Comparison of ENCODE assay signal across 8 cellular contexts in the genomic region with DNA sequence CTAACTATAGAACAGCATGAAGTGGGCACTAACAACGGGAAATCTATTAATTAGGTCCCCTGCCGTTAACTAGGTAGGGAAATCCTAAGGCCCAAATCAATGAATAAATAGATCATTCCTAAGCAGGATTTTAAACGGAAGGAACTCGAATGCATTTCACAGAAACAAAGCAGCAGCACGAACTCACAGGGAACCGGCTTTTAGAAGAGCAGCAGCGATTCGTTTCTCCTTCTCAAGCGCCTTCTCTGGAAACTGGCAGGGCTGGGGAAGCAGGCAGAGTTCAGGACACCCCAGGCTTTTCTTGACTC. TPM values are rescaled to one million over a fixed set of nuclear protein-coding genes. Genes with fewer than 3 reads are reported as not detected.
DNase-seq lines count a peak whose midpoint lies in the region; ATAC-seq, FAIRE-seq and TF ChIP-seq lines count a peak whose summit lies in the region.

No MANE protein-coding gene starts in this region.

- H3K36me3 ChIP-seq in NT2/D1 (ENCODE audit: insufficient read depth, insufficient read length, low read length) (no peaks in the 10 kb centered on the region), colonic mucosa (no peaks in the 10 kb centered on the region), aorta (ENCODE audit: control insufficient read depth in 1 of 2, insufficient read depth in 2 of 2, low read length in 1 of 2) (no peaks in the 10 kb centered on the region)

- H3K27me3 ChIP-seq in NT2/D1 (ENCODE audit: insufficient read depth, insufficient read length) (peaks cover 7% of the 10 kb centered on the region), colonic mucosa (no peaks in the 10 kb centered on the region), mononuclear cell (ENCODE audit: insufficient read depth, low read length) (no peaks in the 10 kb centered on the region), aorta (ENCODE audit: control insufficient read depth in 1 of 2, insufficient read depth in 2 of 2, low read length in 1 of 2) (no peaks in the 10 kb centered on the region)

- ATAC-seq in aorta (ENCODE audit: low FRiP score): no peak

- H3K4me1 ChIP-seq in NT2/D1 (ENCODE audit: insufficient read depth, insufficient read length): no peaks in the 10 kb centered on the region
- H3K4me1 ChIP-seq in colonic mucosa: peaks cover 7% of the 10 kb centered on the region
- H3K4me1 ChIP-seq in mononuclear cell (ENCODE audit: insufficient read depth, low read length): peaks cover 19% of the 10 kb centered on the region
- H3K4me1 ChIP-seq in aorta (ENCODE audit: control insufficient read depth in 1 of 2, insufficient read depth in 2 of 2, low read length in 2 of 2): no peaks in the 10 kb centered on the region

- DNase-seq in AG08395 (ENCODE audit: low spot score): peak; percentile 27
- DNase-seq in GM18507 (ENCODE audit: extremely low spot score, insufficient read length, low read depth): no peak
- DNase-seq in NT2/D1 (ENCODE audit: low read depth, low spot score): peak; percentile 16
- no peak for DNase-seq in colonic mucosa
- no peak for DNase-seq in aorta
- no peak for DNase-seq in SK-N-DZ (ENCODE audit: low spot score)
- no peak for DNase-seq in HTR-8/SVneo (ENCODE audit: insufficient read length, low spot score)

- H3K4me3 ChIP-seq in NT2/D1 (ENCODE audit: insufficient read length, low read depth) (peak overlapping the region; percentile 75), colonic mucosa (peak overlapping the region; percentile 61), mononuclear cell (ENCODE audit: low read length) (peak overlapping the region; percentile 59), aorta (ENCODE audit: low read length in 2 of 2) (peak overlapping the region; percentile 59 to 82)

- H3K27ac ChIP-seq in colonic mucosa (peak overlapping the region; percentile 85), aorta (ENCODE audit: low read depth in 1 of 2, low read length in 2 of 2) (no peak overlapping the region)

- peak; percentile 46 for FAIRE-seq in GM18507 (lab: Jason Lieb, UNC)
- no peak for FAIRE-seq in HTR-8/SVneo (lab: Jason Lieb, UNC)

- H3K9ac ChIP-seq in NT2/D1 (ENCODE audit: insufficient read length, low read depth) (peak overlapping the region; percentile 93), colonic mucosa (ENCODE audit: low read depth in 2 of 2, low read length in 2 of 2) (peak overlapping the region; percentile 70 to 82)

- 0 to 1% methylated on average over 9 of the region's 9 CpGs for WGBS in aorta, 2 donors

- H3K9me3 ChIP-seq in NT2/D1 (ENCODE audit: insufficient read depth, low read length) (no peaks in the 10 kb centered on the region), colonic mucosa (no peaks in the 10 kb centered on the region), mononuclear cell (ENCODE audit: low read depth, low read length) (no peaks in the 10 kb centered on the region), aorta (ENCODE audit: control insufficient read depth, low read length) (peaks cover 2% of the 10 kb centered on the region)

- intact Hi-C loops in colonic mucosa (cut with DNase I): loop anchor here (10.0 kb wide), 1 partner anchor 60 kb away; the partner anchor contains the start of genes ZNF540 and ZNF571
- intact Hi-C loops in aorta (cut with DNase I): loop anchor here (2.0 to 10.0 kb wide), 2 partner anchors 60 kb away; partner anchors contain the start of genes ZNF540 (in 2 of the 2) and ZNF571 (in 2 of the 2)

- no peak for TF ChIP-seq CTCF in colonic mucosa (IDR thresholded peaks at IDR 0.05)

RNA-seq across cellular contexts. Expression of gene ZFP30, which starts 0.8 kb away (rescaled TPM):
- total RNA-seq in colonic mucosa (1 to 10 TPM; 6.0 to 7.9 TPM), mononuclear cell (6.6 TPM), aorta (10 to 100 TPM; 11.8 to 15.7 TPM)
- polyA plus RNA-seq in aorta: 1 to 10 TPM; 1.9 to 4.7 TPM
- polyA plus RNA-seq in SK-N-DZ (2014; cell fraction: cytosol; rRNA removed): 20.6 and 31.6 TPM in 2 replicates
- 23.0 and 28.1 TPM in 2 replicates for polyA plus RNA-seq in SK-N-DZ (2014; cell fraction: nucleus; rRNA removed)

RNA-seq across cellular contexts. Expression of gene ZNF540, which starts 59.8 kb away (rescaled TPM):
- total RNA-seq in colonic mucosa (1 to 10 TPM in 1 of 2 donors, under 1 TPM in 1; 0.49 to 1.2 TPM), mononuclear cell (7.5 TPM), aorta (10 to 100 TPM in 1 of 2 donors, 1 to 10 TPM in 1; 6.6 to 10.2 TPM)
- polyA plus RNA-seq in aorta: 10 to 100 TPM in 1 of 2 donors, 1 to 10 TPM in 1; 6.6 to 10.8 TPM
- 3.4 and 3.7 TPM in 2 replicates for polyA plus RNA-seq in SK-N-DZ (2014; cell fraction: cytosol; rRNA removed)
- 9.4 and 15.4 TPM in 2 replicates for polyA plus RNA-seq in SK-N-DZ (2014; cell fraction: nucleus; rRNA removed)

RNA-seq across cellular contexts. Expression of gene ZNF571, which starts 59.9 kb away (rescaled TPM):
- total RNA-seq in colonic mucosa (1 to 10 TPM; 3.2 to 3.8 TPM), mononuclear cell (15.6 TPM), aorta (1 to 10 TPM; 6.5 to 7.8 TPM)
- 1 to 10 TPM; 1.0 to 2.2 TPM for polyA plus RNA-seq in aorta
- polyA plus RNA-seq in SK-N-DZ (2014; cell fraction: cytosol; rRNA removed): 3.7 and 6.6 TPM in 2 replicates
- 4.0 and 7.5 TPM in 2 replicates for polyA plus RNA-seq in SK-N-DZ (2014; cell fraction: nucleus; rRNA removed)

Comparison
In these comparisons a context has a peak if more than half of its experiments do, and no peak if none do; other contexts are left out.
1. DNase-seq: peak in AG08395 (single experiment) and NT2/D1 (single experiment); none in GM18507 (single experiment), colonic mucosa (single experiment), aorta (0 of 2), SK-N-DZ (single experiment) and HTR-8/SVneo (single experiment).
2. Peak in every context shown above with its lines, with median percentiles within 50 percentile points of each other: H3K4me3 ChIP-seq.